Comparison of ENCODE assay signal across 21 cellular contexts in the genomic region with DNA sequence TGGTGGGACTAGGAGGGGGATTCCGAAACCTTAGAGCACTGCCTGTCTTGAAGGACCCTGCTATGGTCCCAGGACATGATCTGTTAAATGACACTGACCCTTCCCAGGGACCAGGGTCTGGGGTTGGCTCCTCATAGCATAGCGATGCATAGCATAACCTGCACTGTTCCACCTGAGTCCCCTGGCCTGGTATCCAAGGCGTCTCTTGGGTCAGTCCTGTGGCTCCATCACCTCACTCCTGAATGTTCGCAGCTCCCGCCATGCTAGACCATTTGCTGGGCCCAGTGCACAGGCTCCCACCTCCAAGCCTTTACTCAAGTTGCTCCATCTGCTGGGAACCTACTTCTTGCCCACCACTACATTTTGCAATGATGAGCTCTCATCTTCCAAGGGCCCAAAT.
"Had no signal": no experiment of that assay in that cellular context is flagged by ENCODE, and none has a peak within 500 bp of the region (broad histone marks: within the 10 kb centered on the region; RNA-seq: fewer than 3 reads in every experiment).

No MANE protein-coding gene starts in this region.

- H3K27ac Mint-ChIP-seq: memory B cell, neural progenitor cell had no signal

- H3K4me3 Mint-ChIP-seq: central memory CD8-positive, alpha-beta T cell; immature natural killer cell; memory B cell; nephron; neural progenitor cell; stimulated activated naive CD8-positive, alpha-beta T cell treated with anti-CD3 and anti-CD28 coated beads, Interleukin-15, amount 100 ng/mL, for 72 hours had no signal

- H2AFZ ChIP-seq: neural progenitor cell had no signal

- H3K27me3 ChIP-seq: neural progenitor cell, transverse colon had no signal

- H3K27ac ChIP-seq: left ventricle myocardium inferior, lower lobe of right lung, neural progenitor cell, psoas muscle, sigmoid colon, suprapubic skin, transverse colon had no signal

- H3K4me3 ChIP-seq: left ventricle myocardium inferior, lower lobe of right lung, neural progenitor cell, psoas muscle, sigmoid colon, transverse colon had no signal

- H3K9ac ChIP-seq: neural progenitor cell had no signal

- H3K4me1 ChIP-seq: left ventricle myocardium inferior, lower lobe of right lung, neural progenitor cell, psoas muscle, sigmoid colon, transverse colon had no signal

- DNase-seq: cortex of kidney; effector CD4-positive, alpha-beta T cell; hypothalamus; immature natural killer cell; islet precursor cell; kidney glomerular epithelial cell; left colon; left ventricle myocardium inferior; lower lobe of right lung; psoas muscle; right cardiac atrium; sigmoid colon; stimulated activated CD4-positive, alpha-beta T cell treated with anti-CD3 and anti-CD28 coated beads, Interleukin-4, amount 100 ng/mL, for 4 hours; stimulated activated naive CD4-positive, alpha-beta T cell; stimulated activated naive CD8-positive, alpha-beta T cell treated with anti-CD3 and anti-CD28 coated beads, Interleukin-15, amount 100 ng/mL, for 72 hours; transverse colon had no signal

- H3K9me3 Mint-ChIP-seq: central memory CD8-positive, alpha-beta T cell; immature natural killer cell; memory B cell; nephron; neural progenitor cell; stimulated activated naive CD8-positive, alpha-beta T cell treated with anti-CD3 and anti-CD28 coated beads, Interleukin-15, amount 100 ng/mL, for 72 hours had no signal

- ATAC-seq: left colon, lower lobe of right lung, right cardiac atrium had no signal

- H3K27me3 Mint-ChIP-seq: central memory CD8-positive, alpha-beta T cell; memory B cell; stimulated activated naive CD8-positive, alpha-beta T cell treated with anti-CD3 and anti-CD28 coated beads, Interleukin-15, amount 100 ng/mL, for 72 hours had no signal

- H3K4me2 ChIP-seq: neural progenitor cell had no signal

- H3K36me3 ChIP-seq: left ventricle myocardium inferior, lower lobe of right lung, neural progenitor cell, sigmoid colon, suprapubic skin, transverse colon had no signal

- H3K4me1 Mint-ChIP-seq: nephron had no signal

- H3K9me3 ChIP-seq: left ventricle myocardium inferior, lower lobe of right lung, psoas muscle, sigmoid colon, suprapubic skin, transverse colon had no signal
